Comparison of ENCODE assay signal across 8 cellular contexts in genomic region chr12:110072636-110073035, GRCh38. TPM values are rescaled to one million over a fixed set of nuclear protein-coding genes. Genes with fewer than 3 reads are reported as not detected.
A peak's percentile ranks its signal among the peaks of the same experiment; 100 is the strongest.
DNase-seq lines count a peak whose midpoint lies in the region; ATAC-seq, FAIRE-seq and TF ChIP-seq lines count a peak whose summit lies in the region.
"Not testable (repeated sequence)": the region's sequence is repeated elsewhere in the genome, so short reads cannot be mapped to it uniquely, and the experiment has no call there.

No MANE protein-coding gene starts in this region.

- ATAC-seq in CD4-positive, CD25-positive, alpha-beta regulatory T cell (ENCODE audit: low read depth in 2 of 2); memory B cell (ENCODE audit: low read depth): not testable (repeated sequence)

- peak overlapping the region; percentile 92 to 98 (median 94) for H3K27ac Mint-ChIP-seq in CD4-positive, CD25-positive, alpha-beta regulatory T cell
- H3K27ac Mint-ChIP-seq in activated CD4-positive, alpha-beta memory T cell treated with anti-CD3 and anti-CD28 coated beads, Interleukin-2, amount 10 ng/mL, durations not matched to agents 7 days and 5 days = peak overlapping the region; percentile 85
- H3K27ac Mint-ChIP-seq in memory B cell = not testable (repeated sequence)

- peaks cover 18% of the 10 kb centered on the region for H3K4me1 ChIP-seq in CD4-positive, CD25-positive, alpha-beta regulatory T cell (ENCODE audit: control insufficient read depth, insufficient read depth, low read length, poor library complexity, severe bottlenecking)
- peaks cover 10% of the 10 kb centered on the region for H3K4me1 ChIP-seq in Loucy (ENCODE audit: insufficient read depth, low read length, poor library complexity, severe bottlenecking)
- not testable (repeated sequence) for H3K4me1 ChIP-seq in endothelial cell of umbilical vein (ENCODE audit: control insufficient read depth, extremely low read depth, insufficient read depth, low read length); sigmoid colon; tibial artery

- peak overlapping the region; percentile 84 to 98 (median 90) for H3K4me3 Mint-ChIP-seq in CD4-positive, CD25-positive, alpha-beta regulatory T cell
- H3K4me3 Mint-ChIP-seq in activated CD4-positive, alpha-beta memory T cell treated with anti-CD3 and anti-CD28 coated beads, Interleukin-2, amount 10 ng/mL, durations not matched to agents 7 days and 5 days = peak overlapping the region; percentile 86
- H3K4me3 Mint-ChIP-seq in memory B cell = peak overlapping the region; percentile 63

- not testable (repeated sequence) for BruUV-seq in endothelial cell of umbilical vein (replicated peaks; lab: Mats Ljungman, UMichigan)

- H2AFZ ChIP-seq in Loucy (ENCODE audit: low read length) (peak overlapping the region; percentile 87; the same call in 1 of the 2 replicates), endothelial cell of umbilical vein (ENCODE audit: low read depth, low read length) (peak overlapping the region; percentile 74)

- not testable (repeated sequence) for H3K79me2 ChIP-seq in Loucy (ENCODE audit: insufficient read depth, low read length); endothelial cell of umbilical vein (ENCODE audit: control insufficient read depth, insufficient read depth, low read length)

- not testable (repeated sequence) for H3K36me3 ChIP-seq in CD4-positive, CD25-positive, alpha-beta regulatory T cell (ENCODE audit: control insufficient read depth, insufficient read depth, low read length); Loucy (ENCODE audit: insufficient read depth, low read length); endothelial cell of umbilical vein (ENCODE audit: control insufficient read depth in 2 of 2, extremely low read depth in 1 of 2, insufficient read depth in 2 of 2, low read length in 2 of 2); sigmoid colon; tibial artery

- POLR2A ChIA-PET in activated CD4-positive, alpha-beta memory T cell treated with anti-CD3 and anti-CD28 coated beads, Interleukin-2, amount 10 ng/mL, durations not matched to agents 7 days and 5 days (lab: Charles Lee) = interaction anchor here (1.1 to 1.8 kb wide), 3 partner anchors 8 to 359 kb away, joined by 3 to 9 read pairs (median 3); no protein-coding TSS in a partner anchor
- POLR2A ChIA-PET in endothelial cell of umbilical vein (lab: Charles Lee) = not testable (repeated sequence)

- H3K9me3 Mint-ChIP-seq in CD4-positive, CD25-positive, alpha-beta regulatory T cell; activated CD4-positive, alpha-beta memory T cell treated with anti-CD3 and anti-CD28 coated beads, Interleukin-2, amount 10 ng/mL, durations not matched to agents 7 days and 5 days; memory B cell: not testable (repeated sequence)

- peak overlapping the region; percentile 83 for H3K4me3 ChIP-seq in CD4-positive, CD25-positive, alpha-beta regulatory T cell (ENCODE audit: low read depth, low read length)
- H3K4me3 ChIP-seq in Loucy (ENCODE audit: low read length, poor library complexity, severe bottlenecking) (peak overlapping the region; percentile 68), endothelial cell of umbilical vein (replicated peaks in 1 of 3; ENCODE audit: insufficient read depth in 1 of 3, low read depth in 1 of 3, low read length in 3 of 3) (peak overlapping the region in 1 of 3 experiments; percentile 51), sigmoid colon (peak overlapping the region; percentile 23 to 46 (median 42)), tibial artery (peak overlapping the region; percentile 35 to 50)

- H3K4me2 ChIP-seq in Loucy (ENCODE audit: low read depth, low read length, poor library complexity, severe bottlenecking) (peak overlapping the region; percentile 60), endothelial cell of umbilical vein (ENCODE audit: insufficient read depth, low read length) (peak overlapping the region; percentile 81)

- TF ChIP-seq EP300 in sigmoid colon (IDR thresholded peaks at IDR 0.05) = not testable (repeated sequence)

- not testable (repeated sequence) for TF ChIP-seq POLR2A in endothelial cell of umbilical vein (IDR thresholded peaks at IDR 0.05; ENCODE audit: low read depth, low read length); sigmoid colon (IDR thresholded peaks at IDR 0.05)

- not testable (repeated sequence) for H3K27me3 ChIP-seq in CD4-positive, CD25-positive, alpha-beta regulatory T cell (ENCODE audit: control insufficient read depth, insufficient read depth, low read length); Loucy (ENCODE audit: insufficient read depth, low read length, poor library complexity, severe bottlenecking); endothelial cell of umbilical vein (ENCODE audit: control insufficient read depth in 2 of 2, insufficient read depth in 2 of 2, low read length in 2 of 2); sigmoid colon; tibial artery

- H3K27ac ChIP-seq in CD4-positive, CD25-positive, alpha-beta regulatory T cell (ENCODE audit: insufficient read depth, low read length, poor library complexity, severe bottlenecking); endothelial cell of umbilical vein (ENCODE audit: insufficient read depth, low read depth, low read length); tibial artery: not testable (repeated sequence)
- H3K27ac ChIP-seq in angular gyrus (ENCODE audit: low read depth, low read length) (peak overlapping the region; percentile 98), sigmoid colon (peak overlapping the region in 3 of 4 donors; percentile 4 to 54 (median 44))

- H4K20me1 ChIP-seq in Loucy (ENCODE audit: insufficient read depth, low read length, poor library complexity, severe bottlenecking); endothelial cell of umbilical vein (replicated peaks; ENCODE audit: control insufficient read depth, extremely low read depth, insufficient read depth, low read length): not testable (repeated sequence)

- 69 to 86% methylated on average over 9 of the region's 9 CpGs for WGBS in sigmoid colon, 2 donors

- peaks cover 4 to 49% (median 32%) of the 10 kb centered on the region in 4 donors for H3K4me1 Mint-ChIP-seq in CD4-positive, CD25-positive, alpha-beta regulatory T cell
- peaks cover 51% of the 10 kb centered on the region for H3K4me1 Mint-ChIP-seq in activated CD4-positive, alpha-beta memory T cell treated with anti-CD3 and anti-CD28 coated beads, Interleukin-2, amount 10 ng/mL, durations not matched to agents 7 days and 5 days
- not testable (repeated sequence) for H3K4me1 Mint-ChIP-seq in memory B cell

- H3F3A ChIP-seq in Loucy (ENCODE audit: low read depth) = not testable (repeated sequence)

- not testable (repeated sequence) for DNase-seq in CD4-positive, CD25-positive, alpha-beta regulatory T cell; activated CD4-positive, alpha-beta memory T cell treated with anti-CD3 and anti-CD28 coated beads, Interleukin-2, amount 10 ng/mL, durations not matched to agents 7 days and 5 days; endothelial cell of umbilical vein (ENCODE audit: low read depth, low spot score); memory B cell (ENCODE audit: low spot score in 2 of 2); sigmoid colon; tibial artery

- H3K9ac ChIP-seq in Loucy (ENCODE audit: low read depth, low read length, poor library complexity, severe bottlenecking) = peak overlapping the region; percentile 56
- not testable (repeated sequence) for H3K9ac ChIP-seq in endothelial cell of umbilical vein (replicated peaks; ENCODE audit: extremely low read depth, insufficient read depth, low read length)

- TF ChIP-seq CTCF in Loucy (conservative IDR thresholded peaks at IDR 0.05; ENCODE audit: low read length); endothelial cell of umbilical vein (IDR thresholded peaks at IDR 0.05; ENCODE audit: extremely low read depth in 1 of 2, insufficient read depth in 1 of 2, low read depth in 1 of 2, low read length in 2 of 2); sigmoid colon (IDR thresholded peaks at IDR 0.05); tibial artery (IDR thresholded peaks at IDR 0.05): not testable (repeated sequence)

- H3K9me1 ChIP-seq in endothelial cell of umbilical vein (replicated peaks; ENCODE audit: control insufficient read depth, extremely low read depth, insufficient read depth, low read length) = not testable (repeated sequence)

- dilution Hi-C loops in endothelial cell of umbilical vein (cut with MboI; ENCODE audit: extremely low pct_ligation_motif_present, low sequenced_read_pairs) = not testable (repeated sequence)

- H3K36me3 Mint-ChIP-seq in CD4-positive, CD25-positive, alpha-beta regulatory T cell; memory B cell: not testable (repeated sequence)
- peaks cover 27% of the 10 kb centered on the region for H3K36me3 Mint-ChIP-seq in activated CD4-positive, alpha-beta memory T cell treated with anti-CD3 and anti-CD28 coated beads, Interleukin-2, amount 10 ng/mL, durations not matched to agents 7 days and 5 days (ENCODE audit: low read depth)

- intact Hi-C loops in endothelial cell of umbilical vein (cut with micrococcal nuclease); sigmoid colon (cut with DNase I); tibial artery (cut with DNase I; ENCODE audit: low total_unique reads): not testable (repeated sequence)

- not testable (repeated sequence) for H3K27me3 Mint-ChIP-seq in CD4-positive, CD25-positive, alpha-beta regulatory T cell; activated CD4-positive, alpha-beta memory T cell treated with anti-CD3 and anti-CD28 coated beads, Interleukin-2, amount 10 ng/mL, durations not matched to agents 7 days and 5 days; memory B cell

- not testable (repeated sequence) for H3K9me3 ChIP-seq in CD4-positive, CD25-positive, alpha-beta regulatory T cell (ENCODE audit: control insufficient read depth in 2 of 2, low read length in 2 of 2); Loucy (ENCODE audit: insufficient read depth, low read depth, low read length); endothelial cell of umbilical vein (replicated peaks; ENCODE audit: control insufficient read depth, insufficient read depth, low read length); sigmoid colon; tibial artery

- H3K9me2 ChIP-seq in Loucy (replicated peaks; ENCODE audit: low read depth, low read length) = not testable (repeated sequence)

- CTCF ChIA-PET in activated CD4-positive, alpha-beta memory T cell treated with anti-CD3 and anti-CD28 coated beads, Interleukin-2, amount 10 ng/mL, durations not matched to agents 7 days and 5 days (lab: Charles Lee) = interaction anchor here (0.5 to 1.1 kb wide), 3 partner anchors 17 to 69 kb away, joined by 3 to 5 read pairs (median 3); no protein-coding TSS in a partner anchor
- CTCF ChIA-PET in endothelial cell of umbilical vein (lab: Charles Lee) = not testable (repeated sequence)

- not testable (repeated sequence) for FAIRE-seq in endothelial cell of umbilical vein (lab: Jason Lieb, UNC)

RNA-seq across cellular contexts. Expression of gene C12orf76, which starts 24.3 kb away (rescaled TPM):
- 13.5 TPM for total RNA-seq in CD4-positive, CD25-positive, alpha-beta regulatory T cell
- polyA plus RNA-seq in CD4-positive, CD25-positive, alpha-beta regulatory T cell = 10 to 100 TPM; 16.3 to 22.6 (median 19.8) TPM
- total RNA-seq in activated CD4-positive, alpha-beta memory T cell treated with anti-CD3 and anti-CD28 coated beads, Interleukin-2, amount 10 ng/mL, durations not matched to agents 7 days and 5 days = 10 to 100 TPM; 26.2 to 29.1 TPM
- total RNA-seq in endothelial cell of umbilical vein (11.9 and 13.4 TPM in 2 replicates), sigmoid colon (10 to 100 TPM in 3 of 4 donors, 1 to 10 TPM in 1; 9.6 to 20.1 (median 17.0) TPM)
- polyA plus RNA-seq in endothelial cell of umbilical vein (12.9 and 17.1 TPM in 2 replicates), sigmoid colon (10 to 100 TPM in 1 of 3 donors, 1 to 10 TPM in 2; 3.0 to 11.3 (median 8.4) TPM)
- polyA plus RNA-seq in endothelial cell of umbilical vein (2011; cell fraction: cytosol; rRNA removed) = 13.2 and 13.9 TPM in 2 replicates
- polyA plus RNA-seq in endothelial cell of umbilical vein (2011; cell fraction: nucleus; rRNA removed) = 8.2 and 9.5 TPM in 2 replicates
- polyA plus RNA-seq in endothelial cell of umbilical vein (2012) = 10.6 and 15.2 TPM in 2 replicates
- 10.7 and 11.4 TPM in 2 replicates for polyA minus RNA-seq in endothelial cell of umbilical vein
- polyA minus RNA-seq in endothelial cell of umbilical vein (2011; cell fraction: cytosol; rRNA and poly(A)+ RNA removed) = 10.7 TPM
- 3.2 and 4.2 TPM in 2 replicates for polyA minus RNA-seq in endothelial cell of umbilical vein (2011; cell fraction: nucleus; rRNA and poly(A)+ RNA removed)

RNA-seq across cellular contexts. Expression of gene IFT81, which starts 51.5 kb away (rescaled TPM):
- total RNA-seq in CD4-positive, CD25-positive, alpha-beta regulatory T cell = 0.91 TPM
- polyA plus RNA-seq in CD4-positive, CD25-positive, alpha-beta regulatory T cell = under 1 TPM in 3 of 4 donors, not detected in 1; 0.10 to 0.16 (median 0.11) TPM
- total RNA-seq in activated CD4-positive, alpha-beta memory T cell treated with anti-CD3 and anti-CD28 coated beads, Interleukin-2, amount 10 ng/mL, durations not matched to agents 7 days and 5 days = 1 to 10 TPM; 2.0 to 2.6 TPM
- total RNA-seq in endothelial cell of umbilical vein (9.4 and 9.8 TPM in 2 replicates), sigmoid colon (10 to 100 TPM; 20.4 to 42.7 (median 37.0) TPM)
- polyA plus RNA-seq in endothelial cell of umbilical vein (1.8 and 2.4 TPM in 2 replicates), sigmoid colon (1 to 10 TPM; 1.8 to 4.1 (median 3.0) TPM)
- polyA plus RNA-seq in endothelial cell of umbilical vein (2011; cell fraction: cytosol; rRNA removed) = 3.7 and 3.8 TPM in 2 replicates
- 11.3 and 18.5 TPM in 2 replicates for polyA plus RNA-seq in endothelial cell of umbilical vein (2011; cell fraction: nucleus; rRNA removed)
- 7.7 and 8.5 TPM in 2 replicates for polyA plus RNA-seq in endothelial cell of umbilical vein (2012)
- polyA minus RNA-seq in endothelial cell of umbilical vein = 3.3 and 3.4 TPM in 2 replicates
- 3.1 TPM for polyA minus RNA-seq in endothelial cell of umbilical vein (2011; cell fraction: cytosol; rRNA and poly(A)+ RNA removed)
- 9.5 and 11.2 TPM in 2 replicates for polyA minus RNA-seq in endothelial cell of umbilical vein (2011; cell fraction: nucleus; rRNA and poly(A)+ RNA removed)
